Comparison of ENCODE assay signal across 17 cellular contexts in genomic region chr2:65116645-65117044, GRCh38.
"Had no signal": no experiment of that assay in that cellular context is flagged by ENCODE, and none has a peak within 500 bp of the region (broad histone marks: within the 10 kb centered on the region; RNA-seq: fewer than 3 reads in every experiment).

No MANE protein-coding gene starts in this region.

- ATAC-seq: activated CD8-positive, alpha-beta T cell treated with anti-CD3 and anti-CD28 coated beads, Interleukin-2, amount 10 ng/mL, durations not matched to agents 7 days and 5 days; gastrocnemius medialis; heart left ventricle; left cardiac atrium; SK-N-SH treated with all-trans-retinoic acid at 6 μM for 48 hours; stimulated activated naive CD8-positive, alpha-beta T cell treated with anti-CD3 and anti-CD28 coated beads, Interleukin-15, Interleukin-2, amounts not matched to agents 100 U/mL and 50 U/mL, for 24 hours had no signal

- H3K4me3 Mint-ChIP-seq: activated B cell treated with CpG ODN at 0.5 μM for 24 hours; activated CD4-positive, alpha-beta T cell treated with anti-CD3 and anti-CD28 coated beads, Interleukin-2, amount 10 ng/mL, durations not matched to agents 24 days and 14 days; activated CD8-positive, alpha-beta T cell treated with anti-CD3 and anti-CD28 coated beads, Interleukin-2, amount 10 ng/mL, durations not matched to agents 7 days and 5 days; activated naive CD4-positive, alpha-beta T cell treated with anti-CD3 and anti-CD28 coated beads for 36 hours; endodermal cell; mesothelial cell of epicardium had no signal

- H3K27me3 Mint-ChIP-seq: activated B cell treated with CpG ODN at 0.5 μM for 24 hours; activated CD4-positive, alpha-beta T cell treated with anti-CD3 and anti-CD28 coated beads, Interleukin-2, amount 10 ng/mL, durations not matched to agents 24 days and 14 days had no signal

- H3K9me3 Mint-ChIP-seq: activated B cell treated with CpG ODN at 0.5 μM for 24 hours; activated CD4-positive, alpha-beta T cell treated with anti-CD3 and anti-CD28 coated beads, Interleukin-2, amount 10 ng/mL, durations not matched to agents 24 days and 14 days; activated naive CD4-positive, alpha-beta T cell treated with anti-CD3 and anti-CD28 coated beads for 36 hours; activated T-helper 2 cell treated with anti-CD3 and anti-CD28 coated beads, Interferon-gamma antibody, Interleukin-2, Interleukin-4, amounts not matched to agents 10 μg/mL and 5 μg/mL and 100 μg/mL, durations not matched to agents 14 hours and 24 hours and 36 hours had no signal

- H3K27ac Mint-ChIP-seq: activated B cell treated with CpG ODN at 0.5 μM for 24 hours; activated CD4-positive, alpha-beta T cell treated with anti-CD3 and anti-CD28 coated beads, Interleukin-2, amount 10 ng/mL, durations not matched to agents 24 days and 14 days; activated CD8-positive, alpha-beta T cell treated with anti-CD3 and anti-CD28 coated beads, Interleukin-2, amount 10 ng/mL, durations not matched to agents 7 days and 5 days; activated naive CD4-positive, alpha-beta T cell treated with anti-CD3 and anti-CD28 coated beads for 36 hours; activated T-helper 2 cell treated with anti-CD3 and anti-CD28 coated beads, Interferon-gamma antibody, Interleukin-2, Interleukin-4, amounts not matched to agents 10 μg/mL and 5 μg/mL and 100 μg/mL, durations not matched to agents 14 hours and 24 hours and 36 hours; endodermal cell; mesothelial cell of epicardium had no signal

- DNase-seq: activated B cell treated with CpG ODN at 0.5 μM for 24 hours; activated CD4-positive, alpha-beta T cell treated with anti-CD3 and anti-CD28 coated beads, Interleukin-2, amount 10 ng/mL, durations not matched to agents 24 days and 14 days; activated CD8-positive, alpha-beta memory T cell treated with anti-CD3 and anti-CD28 coated beads, Interleukin-2, amount 50 U/mL, for 4 hours; activated CD8-positive, alpha-beta T cell treated with anti-CD3 and anti-CD28 coated beads, Interleukin-2, amount 10 ng/mL, durations not matched to agents 7 days and 5 days; activated naive CD4-positive, alpha-beta T cell treated with anti-CD3 and anti-CD28 coated beads for 36 hours; dorsolateral prefrontal cortex; endodermal cell; erythroblast; gastrocnemius medialis; heart left ventricle; left cardiac atrium; stimulated activated naive CD8-positive, alpha-beta T cell treated with anti-CD3 and anti-CD28 coated beads, Interleukin-15, Interleukin-2, amounts not matched to agents 100 U/mL and 50 U/mL, for 24 hours; T-helper 1 cell; T1000 had no signal
